26 cellular contexts compared by ENCODE assay signal in genomic region chr6:113953346-113953745, GRCh38. TPM values are rescaled to one million over a fixed set of nuclear protein-coding genes. Genes with fewer than 3 reads are reported as not detected.
DNase-seq lines count a peak whose midpoint lies in the region; ATAC-seq and TF ChIP-seq lines count a peak whose summit lies in the region.
"Had no signal": no experiment of that assay in that cellular context is flagged by ENCODE, and none has a peak within 500 bp of the region (broad histone marks: within the 10 kb centered on the region; RNA-seq: fewer than 3 reads in every experiment).

No MANE protein-coding gene starts in this region.

- H3K4me3 Mint-ChIP-seq in CD4-positive, alpha-beta memory T cell = no peak overlapping the region
- H3K4me3 Mint-ChIP-seq: activated naive CD8-positive, alpha-beta T cell treated with anti-CD3 and anti-CD28 coated beads for 36 hours; brain; effector memory CD8-positive, alpha-beta T cell; memory B cell had no signal

- no peaks in the 10 kb centered on the region for H3K9me3 Mint-ChIP-seq in CD4-positive, alpha-beta memory T cell
- H3K9me3 Mint-ChIP-seq: activated naive CD8-positive, alpha-beta T cell treated with anti-CD3 and anti-CD28 coated beads for 36 hours; brain; effector memory CD8-positive, alpha-beta T cell; memory B cell had no signal

- peaks cover 71% of the 10 kb centered on the region for H4K20me1 ChIP-seq in smooth muscle cell (ENCODE audit: low read depth)

- CTCF ChIA-PET in CD4-positive, alpha-beta memory T cell (lab: Charles Lee; ENCODE audit: partially characterized antibody) = interaction anchor here (1.4 to 2.0 kb wide), 2 partner anchors 16 to 45 kb away, joined by 3 to 4 read pairs; no protein-coding TSS in a partner anchor

- ATAC-seq in GM19463 (IDR thresholded peaks at IDR 0.05; ENCODE audit: unreplicated experiment) = no peak
- ATAC-seq: effector memory CD8-positive, alpha-beta T cell; psoas muscle had no signal

- peaks cover 0 to 5% (median 2%) of the 10 kb centered on the region in 4 donors for H3K4me1 Mint-ChIP-seq in CD4-positive, alpha-beta memory T cell
- H3K4me1 Mint-ChIP-seq: activated naive CD8-positive, alpha-beta T cell treated with anti-CD3 and anti-CD28 coated beads for 36 hours had no signal

- H3K79me2 ChIP-seq in smooth muscle cell (ENCODE audit: low read depth) = peaks cover 61% of the 10 kb centered on the region

- no peak overlapping the region for H3K4me3 ChIP-seq in SK-N-MC
- no peak overlapping the region for H3K4me3 ChIP-seq in fibroblast of mammary gland (ENCODE audit: control insufficient read depth, low read depth, low read length)
- H3K4me3 ChIP-seq in smooth muscle cell = no peak overlapping the region
- H3K4me3 ChIP-seq in effector memory CD4-positive, alpha-beta T cell (ENCODE audit: insufficient read depth, low read depth, low read length, poor library complexity, severe bottlenecking) = no peak overlapping the region
- H3K4me3 ChIP-seq in CD4-positive, alpha-beta memory T cell (ENCODE audit: low read length in 2 of 2) = no peak overlapping the region
- H3K4me3 ChIP-seq: esophagus muscularis mucosa, psoas muscle, tibial nerve had no signal

- H3K4me1 ChIP-seq in smooth muscle cell (ENCODE audit: low read depth) = no peaks in the 10 kb centered on the region
- no peaks in the 10 kb centered on the region for H3K4me1 ChIP-seq in effector memory CD4-positive, alpha-beta T cell (ENCODE audit: control insufficient read depth, insufficient read depth, low read length, poor library complexity, severe bottlenecking)
- no peaks in the 10 kb centered on the region for H3K4me1 ChIP-seq in CD4-positive, alpha-beta memory T cell (ENCODE audit: insufficient read depth, low read length)
- H3K4me1 ChIP-seq: esophagus muscularis mucosa, psoas muscle, tibial nerve had no signal

- intact Hi-C loops in CD4-positive, alpha-beta memory T cell (cut with micrococcal nuclease) = no loop called here

- TF ChIP-seq CTCF in fibroblast of mammary gland (conservative IDR thresholded peaks at IDR 0.05; ENCODE audit: control insufficient read depth, insufficient read depth, low read depth, low read length) = no peak
- TF ChIP-seq CTCF in smooth muscle cell (IDR thresholded peaks at IDR 0.05; ENCODE audit: borderline replicate concordance, insufficient read depth, poor library complexity, severe bottlenecking) = no peak

- H3K9me3 ChIP-seq in SK-N-MC (ENCODE audit: low read depth, low read length) (no peaks in the 10 kb centered on the region), smooth muscle cell (replicated peaks; ENCODE audit: low read depth) (no peaks in the 10 kb centered on the region)
- no peaks in the 10 kb centered on the region for H3K9me3 ChIP-seq in effector memory CD4-positive, alpha-beta T cell (ENCODE audit: control insufficient read depth, low read length)
- no peaks in the 10 kb centered on the region for H3K9me3 ChIP-seq in CD4-positive, alpha-beta memory T cell (ENCODE audit: control insufficient read depth in 1 of 2, low read length in 2 of 2)
- H3K9me3 ChIP-seq: esophagus muscularis mucosa, neutrophil, psoas muscle, tibial nerve had no signal

- H3K36me3 Mint-ChIP-seq in CD4-positive, alpha-beta memory T cell = peaks cover 23 to 56% of the 10 kb centered on the region in 2 donors

- H3K9ac ChIP-seq in SK-N-MC (ENCODE audit: insufficient read length) = no peak overlapping the region
- H3K9ac ChIP-seq in smooth muscle cell (ENCODE audit: low read depth) = no peak overlapping the region

- H3K36me3 ChIP-seq in SK-N-MC (ENCODE audit: insufficient read depth, low read length) (peaks cover 98% of the 10 kb centered on the region), smooth muscle cell (ENCODE audit: low read depth) (peaks cover 25% of the 10 kb centered on the region)
- peaks cover 22% of the 10 kb centered on the region for H3K36me3 ChIP-seq in effector memory CD4-positive, alpha-beta T cell (ENCODE audit: control insufficient read depth, insufficient read depth, low read length)
- peaks cover 9% of the 10 kb centered on the region for H3K36me3 ChIP-seq in CD4-positive, alpha-beta memory T cell (ENCODE audit: insufficient read depth, low read length)

- no peak overlapping the region for H2AFZ ChIP-seq in smooth muscle cell (ENCODE audit: low read depth)

- no peaks in the 10 kb centered on the region for H3K27me3 Mint-ChIP-seq in CD4-positive, alpha-beta memory T cell
- H3K27me3 Mint-ChIP-seq: activated naive CD8-positive, alpha-beta T cell treated with anti-CD3 and anti-CD28 coated beads for 36 hours; brain; effector memory CD8-positive, alpha-beta T cell; memory B cell had no signal

- H3K27me3 ChIP-seq in smooth muscle cell (ENCODE audit: low read depth) = no peaks in the 10 kb centered on the region
- H3K27me3 ChIP-seq in effector memory CD4-positive, alpha-beta T cell (replicated peaks; ENCODE audit: control insufficient read depth, insufficient read depth, low read length, poor library complexity, severe bottlenecking) = no peaks in the 10 kb centered on the region
- H3K27me3 ChIP-seq in CD4-positive, alpha-beta memory T cell (ENCODE audit: insufficient read depth, low read length) = no peaks in the 10 kb centered on the region
- H3K27me3 ChIP-seq: esophagus muscularis mucosa, neutrophil, tibial nerve had no signal

- H3K4me2 ChIP-seq in smooth muscle cell = peak overlapping the region; percentile 54

- POLR2A ChIA-PET in CD4-positive, alpha-beta memory T cell (lab: Charles Lee; ENCODE audit: partially characterized antibody) = no interaction called here

- H3F3A ChIP-seq in smooth muscle cell (ENCODE audit: low read depth) = peaks cover 5% of the 10 kb centered on the region

- DNase-seq in HCEC 1CT (peak; percentile 54), SK-N-MC (ENCODE audit: low read depth, low spot score) (no peak), fibroblast of mammary gland (ENCODE audit: low read depth) (peak; percentile 12), smooth muscle cell (lab: John Stamatoyannopoulos, UW; ENCODE audit: unreplicated experiment) (no peak)
- DNase-seq in effector memory CD4-positive, alpha-beta T cell = no peak
- DNase-seq in CD4-positive, alpha-beta memory T cell = no peak
- DNase-seq: activated CD4-positive, alpha-beta T cell treated with anti-CD3 and anti-CD28 coated beads, Interleukin-2, amount 50 U/mL, for 48 hours; activated CD4-positive, CD25-positive, alpha-beta regulatory T cell; activated effector memory CD4-positive, alpha-beta T cell treated with Interleukin-2 at 50 U/mL for 16 hours; activated naive CD8-positive, alpha-beta T cell treated with anti-CD3 and anti-CD28 coated beads for 36 hours; AML-193; DMS153; effector memory CD8-positive, alpha-beta T cell; GDM1; Karpas-422; NCI-H1048; NCI-H187; NCI-H526 treated with DMSO at 0.1 percent for 48 hours; psoas muscle; Right ventricle myocardium superior had no signal

- H3K27ac ChIP-seq in SK-N-MC (peak overlapping the region; percentile 22; the same call in 1 of the 2 replicates), smooth muscle cell (ENCODE audit: low read depth) (peak overlapping the region; percentile 50)
- no peak overlapping the region for H3K27ac ChIP-seq in effector memory CD4-positive, alpha-beta T cell (ENCODE audit: insufficient read depth, low read length, poor library complexity, severe bottlenecking)
- H3K27ac ChIP-seq in CD4-positive, alpha-beta memory T cell (ENCODE audit: low read depth, low read length) = no peak overlapping the region
- H3K27ac ChIP-seq: esophagus muscularis mucosa, neutrophil, psoas muscle, tibial nerve had no signal

- no peak overlapping the region for H3K27ac Mint-ChIP-seq in CD4-positive, alpha-beta memory T cell
- H3K27ac Mint-ChIP-seq: activated naive CD8-positive, alpha-beta T cell treated with anti-CD3 and anti-CD28 coated beads for 36 hours; effector memory CD8-positive, alpha-beta T cell; memory B cell had no signal

RNA-seq across cellular contexts. Expression of gene HDAC2, which starts 17.6 kb away (rescaled TPM):
- 192 and 228 TPM in 2 replicates for total RNA-seq in smooth muscle cell
- polyA plus RNA-seq in smooth muscle cell = 198 and 199 TPM in 2 replicates
- total RNA-seq in CD4-positive, alpha-beta memory T cell = 10 to 100 TPM; 53.0 to 54.7 TPM
- 10 to 100 TPM; 73.3 to 87.1 TPM for polyA plus RNA-seq in CD4-positive, alpha-beta memory T cell

Comparison
In these comparisons a context has a peak if more than half of its experiments do, and no peak if none do; other contexts are left out.
1. DNase-seq: peak in HCEC 1CT (single experiment) and fibroblast of mammary gland (single experiment); none in SK-N-MC (single experiment), smooth muscle cell (single experiment), effector memory CD4-positive, alpha-beta T cell (0 of 3) and CD4-positive, alpha-beta memory T cell (0 of 5).
2. H3K27ac ChIP-seq: peak in SK-N-MC (single experiment) and smooth muscle cell (single experiment); none in effector memory CD4-positive, alpha-beta T cell (single experiment) and CD4-positive, alpha-beta memory T cell (single experiment).